Comparison of ENCODE assay signal across 8 cellular contexts in genomic region chr10:61900829-61901783, GRCh38. TPM values are rescaled to one million over a fixed set of nuclear protein-coding genes. Genes with fewer than 3 reads are reported as not detected.
A peak's percentile ranks its signal among the peaks of the same experiment; 100 is the strongest.
DNase-seq lines count a peak whose midpoint lies in the region; ATAC-seq, FAIRE-seq and TF ChIP-seq lines count a peak whose summit lies in the region.

Gene ARID5B, plus strand, starts transcription at chr10:61901699. Its CDS starts 11 bp downstream, at chr10:61901710.

- DNase-seq in activated CD4-positive, alpha-beta T cell treated with anti-CD3 and anti-CD28 coated beads for 36 hours, result peak; percentile 68
- DNase-seq in activated CD4-positive, alpha-beta T cell treated with anti-CD3 and anti-CD28 coated beads for 1 hour, result no peak
- peak; percentile 19 for DNase-seq in NCI-H2171 (lab: John Stamatoyannopoulos, UW)
- DNase-seq in activated CD4-positive, alpha-beta T cell treated with anti-CD3 and anti-CD28 coated beads, Interleukin-2, amount 10 ng/mL, durations not matched to agents 7 days and 5 days, result peak; percentile 68
- peak; percentile 68 for DNase-seq in HepG2 (ENCODE audit: low spot score)
- peak; percentile 60 for DNase-seq in stimulated activated CD4-positive, alpha-beta T cell treated with anti-CD3 and anti-CD28 coated beads, Interleukin-4, amount 100 ng/mL, for 24 hours

- TF ChIP-seq RAD21 in HepG2 (CRISPR knock-in tag; IDR thresholded peaks at IDR 0.05), result no peak

- TF ChIP-seq EP300 in HepG2 (IDR thresholded peaks at IDR 0.05; ENCODE audit: low read depth in 2 of 2, low read length in 2 of 2), result peak in 1 of 2 experiments; percentile 37; a peak in 1 of 4 replicates
- TF ChIP-seq EP300 in HepG2 (CRISPR knock-in tag; IDR thresholded peaks at IDR 0.05; ENCODE audit: borderline replicate concordance), result no peak

- no peaks in the 10 kb centered on the region for H3K9me3 Mint-ChIP-seq in activated CD4-positive, alpha-beta T cell treated with anti-CD3 and anti-CD28 coated beads for 36 hours (ENCODE audit: low read depth)
- H3K9me3 Mint-ChIP-seq in activated CD4-positive, alpha-beta T cell treated with anti-CD3 and anti-CD28 coated beads, Interleukin-2, amount 10 ng/mL, durations not matched to agents 7 days and 5 days, result no peaks in the 10 kb centered on the region

- peak; percentile 60 for FAIRE-seq in HepG2 (lab: Jason Lieb, UNC)

- H3K27me3 ChIP-seq in ectodermal cell (ENCODE audit: control insufficient read depth, insufficient read depth, low read length, poor library complexity, severe bottlenecking), result peaks cover 52% of the 10 kb centered on the region
- no peaks in the 10 kb centered on the region; a peak in 1 of 5 replicates for H3K27me3 ChIP-seq in HepG2 (ENCODE audit: control insufficient read depth in 1 of 2, insufficient read depth in 2 of 2, low read length in 2 of 2)

- POLR2A ChIA-PET in activated CD4-positive, alpha-beta T cell treated with anti-CD3 and anti-CD28 coated beads for 36 hours (lab: Charles Lee), result interaction anchor here (0.6 to 6.5 kb wide), 13 partner anchors 33 to 344 kb away, joined by 3 to 74 read pairs (median 4); no protein-coding TSS in a partner anchor
- POLR2A ChIA-PET in activated CD4-positive, alpha-beta T cell treated with anti-CD3 and anti-CD28 coated beads, Interleukin-2, amount 10 ng/mL, durations not matched to agents 7 days and 5 days (lab: Charles Lee), result interaction anchor here (0.6 to 4.9 kb wide), 6 partner anchors 82 to 833 kb away, joined by 3 to 26 read pairs (median 3); no protein-coding TSS in a partner anchor
- POLR2A ChIA-PET in HepG2 (lab: Yijun Ruan, JAX), result interaction anchor here (1.5 to 1.9 kb wide), 3 partner anchors 137 to 150 kb away, joined by 3 to 7 read pairs (median 6); no protein-coding TSS in a partner anchor

- CTCF ChIA-PET in activated CD4-positive, alpha-beta T cell treated with anti-CD3 and anti-CD28 coated beads for 36 hours (lab: Charles Lee), result interaction anchor here (0.7 to 4.4 kb wide), 7 partner anchors 66 to 150 kb away, joined by 3 to 26 read pairs (median 6); no protein-coding TSS in a partner anchor
- CTCF ChIA-PET in activated CD4-positive, alpha-beta T cell treated with anti-CD3 and anti-CD28 coated beads, Interleukin-2, amount 10 ng/mL, durations not matched to agents 7 days and 5 days (lab: Charles Lee), result interaction anchor here (0.5 to 1.6 kb wide), 8 partner anchors 10 to 150 kb away, joined by 3 to 7 read pairs (median 4); no protein-coding TSS in a partner anchor
- CTCF ChIA-PET in HepG2 (lab: Yijun Ruan, JAX; ENCODE audit: low intra/inter-chr PET ratio, low total read pairs), result no interaction called here

- BruUV-seq in HepG2 (replicated peaks; lab: Mats Ljungman, UMichigan), result no TSS peak

- H4K20me1 ChIP-seq in HepG2 (ENCODE audit: insufficient read depth, low read length), result no peaks in the 10 kb centered on the region; the same call in 1 of the 2 replicates

- H3K4me1 Mint-ChIP-seq in activated CD4-positive, alpha-beta T cell treated with anti-CD3 and anti-CD28 coated beads for 36 hours, result peaks cover 47% of the 10 kb centered on the region
- peaks cover 51% of the 10 kb centered on the region for H3K4me1 Mint-ChIP-seq in activated CD4-positive, alpha-beta T cell treated with anti-CD3 and anti-CD28 coated beads, Interleukin-2, amount 10 ng/mL, durations not matched to agents 7 days and 5 days

- in situ Hi-C loops in HepG2 (cut with HindIII; ENCODE audit: extremely low pct_ligation_motif_present, low pct_unique_long_range_greater_than_20kb), result loop anchor here (5.0 to 10.0 kb wide), 3 partner anchors 146 to 354 kb away; no protein-coding TSS in a partner anchor

- H3K79me2 ChIP-seq in HepG2 (ENCODE audit: insufficient read depth, low read length), result peaks cover 44% of the 10 kb centered on the region

- H3K27ac Mint-ChIP-seq in activated CD4-positive, alpha-beta T cell treated with anti-CD3 and anti-CD28 coated beads for 36 hours, result peak within 1 kb of the TSS; percentile 100
- peak within 1 kb of the TSS; percentile 100 for H3K27ac Mint-ChIP-seq in activated CD4-positive, alpha-beta T cell treated with anti-CD3 and anti-CD28 coated beads, Interleukin-2, amount 10 ng/mL, durations not matched to agents 7 days and 5 days

- H3K4me3 Mint-ChIP-seq in activated CD4-positive, alpha-beta T cell treated with anti-CD3 and anti-CD28 coated beads for 36 hours, result peak within 1 kb of the TSS; percentile 94
- H3K4me3 Mint-ChIP-seq in activated CD4-positive, alpha-beta T cell treated with anti-CD3 and anti-CD28 coated beads, Interleukin-2, amount 10 ng/mL, durations not matched to agents 7 days and 5 days, result peak within 1 kb of the TSS; percentile 97

- intact Hi-C loops in activated CD4-positive, alpha-beta T cell treated with anti-CD3 and anti-CD28 coated beads for 36 hours (cut with DNase I, micrococcal nuclease), result loop anchor here in 1 of 2 experiments (1.0 to 5.0 kb wide), 4 partner anchors 282 to 1994 kb away; partner anchors contain the start of genes CCDC6 and NRBF2
- intact Hi-C loops in HepG2 (cut with micrococcal nuclease; ENCODE audit: unreplicated experiment), result loop anchor here (5.0 kb wide), 1 partner anchor 366 kb away; the partner anchor contains the start of gene RTKN2

- H3K27me3 Mint-ChIP-seq in activated CD4-positive, alpha-beta T cell treated with anti-CD3 and anti-CD28 coated beads for 36 hours, result no peaks in the 10 kb centered on the region
- H3K27me3 Mint-ChIP-seq in activated CD4-positive, alpha-beta T cell treated with anti-CD3 and anti-CD28 coated beads, Interleukin-2, amount 10 ng/mL, durations not matched to agents 7 days and 5 days, result no peaks in the 10 kb centered on the region

- H3K36me3 ChIP-seq in ectodermal cell (ENCODE audit: control insufficient read depth, insufficient read depth, low read length) (no peaks in the 10 kb centered on the region), HepG2 (replicated peaks in 1 of 2; ENCODE audit: control insufficient read depth in 1 of 2, insufficient read depth in 2 of 2, low read length in 2 of 2) (no peaks in the 10 kb centered on the region)

- peaks cover 28% of the 10 kb centered on the region for H3K36me3 Mint-ChIP-seq in activated CD4-positive, alpha-beta T cell treated with anti-CD3 and anti-CD28 coated beads for 36 hours (ENCODE audit: low read depth)
- H3K36me3 Mint-ChIP-seq in activated CD4-positive, alpha-beta T cell treated with anti-CD3 and anti-CD28 coated beads, Interleukin-2, amount 10 ng/mL, durations not matched to agents 7 days and 5 days (ENCODE audit: low read depth), result peaks cover 16% of the 10 kb centered on the region

- H3K4me3 ChIP-seq in ectodermal cell (ENCODE audit: insufficient read depth, low read depth, low read length) (peak within 1 kb of the TSS; percentile 67), HepG2 (replicated peaks in 1 of 3; ENCODE audit: insufficient read depth in 1 of 3, low read depth in 2 of 3, low read length in 3 of 3) (peak within 1 kb of the TSS; percentile 93 to 96 (median 94))

- peak in 1 of 2 experiments; percentile 67; a peak in 2 of 4 replicates for TF ChIP-seq POLR2A in HepG2 (IDR thresholded peaks at IDR 0.05; ENCODE audit: insufficient read depth in 1 of 2, low read depth in 2 of 2, low read length in 2 of 2)

- H2AFZ ChIP-seq in HepG2 (ENCODE audit: low read length), result peak within 1 kb of the TSS; percentile 100

- H3K9me3 ChIP-seq in ectodermal cell (ENCODE audit: control insufficient read depth, low read length), result no peaks in the 10 kb centered on the region
- H3K9me3 ChIP-seq in HepG2 (ENCODE audit: low read length), result no peaks in the 10 kb centered on the region

- peaks cover 8% of the 10 kb centered on the region for H3K4me1 ChIP-seq in ectodermal cell (ENCODE audit: control insufficient read depth, insufficient read depth, low read length)
- H3K4me1 ChIP-seq in HepG2 (ENCODE audit: insufficient read depth, low read length), result peaks cover 59% of the 10 kb centered on the region

- peak within 1 kb of the TSS; percentile 84 for H3K4me2 ChIP-seq in HepG2 (ENCODE audit: low read depth, low read length)

- no peak for ATAC-seq in activated CD4-positive, alpha-beta T cell treated with anti-CD3 and anti-CD28 coated beads for 36 hours
- ATAC-seq in HepG2 (peak; percentile 18; the same call in 1 of the 3 replicates), GM18870 (IDR thresholded peaks at IDR 0.05; ENCODE audit: unreplicated experiment) (no peak)

- H3K27ac ChIP-seq in ectodermal cell (ENCODE audit: insufficient read depth, low read depth, low read length, poor library complexity, severe bottlenecking), result peak within 1 kb of the TSS; percentile 95
- H3K27ac ChIP-seq in HepG2 (ENCODE audit: extremely low read length, insufficient read depth, low read length), result peak within 1 kb of the TSS; percentile 94

- H3K9ac ChIP-seq in HepG2 (ENCODE audit: insufficient read depth, low read depth, low read length), result peak within 1 kb of the TSS; percentile 96

- TF ChIP-seq CTCF in HepG2 (CRISPR knock-in tag; IDR thresholded peaks at IDR 0.05), result no peak

- WGBS in ectodermal cell, 2 experiments, result 1% methylated on average over 30 to 31 of the region's 34 CpGs
- whole genome bisulfite sequencing in HepG2 (ENCODE audit: low lambda C conversion rate), result 1% methylated on average over 34 of the region's 34 CpGs

RNA-seq across cellular contexts. Expression of gene ARID5B, which starts in this region (rescaled TPM):
- 100 to 1,000 TPM in 1 of 2 experiments, 10 to 100 TPM in 1; 73.8 to 106 TPM for total RNA-seq in activated CD4-positive, alpha-beta T cell treated with anti-CD3 and anti-CD28 coated beads for 36 hours
- total RNA-seq in activated CD4-positive, alpha-beta T cell treated with anti-CD3 and anti-CD28 coated beads, Interleukin-2, amount 10 ng/mL, durations not matched to agents 7 days and 5 days, result 10 to 100 TPM; 41.2 to 42.9 TPM
- polyA plus RNA-seq in ectodermal cell (2013, experiment 1 of 4), result 5.1 TPM
- polyA plus RNA-seq in ectodermal cell (2013, experiment 2 of 4), result 4.7 TPM
- polyA plus RNA-seq in ectodermal cell (2013, experiment 3 of 4), result 4.9 TPM
- polyA plus RNA-seq in ectodermal cell (2013, experiment 4 of 4), result 5.2 TPM
- 6.2 and 7.9 TPM in 2 replicates for total RNA-seq in HepG2 (2016; rRNA removed; fragmentation: Illumina TruSeq; extraction: Trizol)
- total RNA-seq in HepG2 (2016; cell fraction: cytosol; rRNA removed; fragmentation: Illumina TruSeq; extraction: Trizol; ENCODE audit: low read depth), result 0.51 and 1.4 TPM in 2 replicates
- 6.4 and 7.4 TPM in 2 replicates for total RNA-seq in HepG2 (2016; cell fraction: insoluble cytoplasmic fraction; rRNA removed; fragmentation: Illumina TruSeq; extraction: Trizol)
- 2.4 and 2.6 TPM in 2 replicates for total RNA-seq in HepG2 (2016; cell fraction: membrane; rRNA removed; fragmentation: Illumina TruSeq; extraction: Trizol)
- total RNA-seq in HepG2 (2016; cell fraction: nucleus; rRNA removed; fragmentation: Illumina TruSeq; extraction: Trizol), result 14.1 and 15.4 TPM in 2 replicates
- 14.5 and 21.1 TPM in 2 replicates for polyA plus RNA-seq in HepG2 (2011; rRNA removed)
- polyA plus RNA-seq in HepG2 (2011; cell fraction: cytosol; rRNA removed), result 10.9 and 13.9 TPM in 2 replicates
- polyA plus RNA-seq in HepG2 (2011; cell fraction: nucleus; rRNA removed), result 14.6 and 21.9 TPM in 2 replicates
- 14.5 and 16.7 TPM in 2 replicates for polyA plus RNA-seq in HepG2 (2012)
- polyA plus RNA-seq in HepG2 (2016; cell fraction: cytosol; fragmentation: Illumina TruSeq; extraction: Trizol; ENCODE audit: low read depth), result 0.14 and 0.15 TPM in 2 replicates
- polyA plus RNA-seq in HepG2 (2016; cell fraction: insoluble cytoplasmic fraction; fragmentation: Illumina TruSeq; extraction: Trizol; ENCODE audit: low read depth), result 4.7 and 5.3 TPM in 2 replicates
- 0.54 and 0.63 TPM in 2 replicates for polyA plus RNA-seq in HepG2 (2016; cell fraction: membrane; fragmentation: Illumina TruSeq; extraction: Trizol; ENCODE audit: low read depth)
- 6.4 and 7.2 TPM in 2 replicates for polyA plus RNA-seq in HepG2 (2016; cell fraction: nucleus; fragmentation: Illumina TruSeq; extraction: Trizol; ENCODE audit: insufficient read depth, low read depth)
- 50.5 and 55.3 TPM in 2 replicates for polyA minus RNA-seq in HepG2 (2011; rRNA and poly(A)+ RNA removed; ENCODE audit: low replicate concordance)
- polyA minus RNA-seq in HepG2 (2011; cell fraction: cytosol; rRNA and poly(A)+ RNA removed), result 30.8 and 33.9 TPM in 2 replicates
- polyA minus RNA-seq in HepG2 (2011; cell fraction: nucleus; rRNA and poly(A)+ RNA removed), result 111 and 117 TPM in 2 replicates
